Comparison of ENCODE assay signal across 10 cellular contexts in the genomic region with DNA sequence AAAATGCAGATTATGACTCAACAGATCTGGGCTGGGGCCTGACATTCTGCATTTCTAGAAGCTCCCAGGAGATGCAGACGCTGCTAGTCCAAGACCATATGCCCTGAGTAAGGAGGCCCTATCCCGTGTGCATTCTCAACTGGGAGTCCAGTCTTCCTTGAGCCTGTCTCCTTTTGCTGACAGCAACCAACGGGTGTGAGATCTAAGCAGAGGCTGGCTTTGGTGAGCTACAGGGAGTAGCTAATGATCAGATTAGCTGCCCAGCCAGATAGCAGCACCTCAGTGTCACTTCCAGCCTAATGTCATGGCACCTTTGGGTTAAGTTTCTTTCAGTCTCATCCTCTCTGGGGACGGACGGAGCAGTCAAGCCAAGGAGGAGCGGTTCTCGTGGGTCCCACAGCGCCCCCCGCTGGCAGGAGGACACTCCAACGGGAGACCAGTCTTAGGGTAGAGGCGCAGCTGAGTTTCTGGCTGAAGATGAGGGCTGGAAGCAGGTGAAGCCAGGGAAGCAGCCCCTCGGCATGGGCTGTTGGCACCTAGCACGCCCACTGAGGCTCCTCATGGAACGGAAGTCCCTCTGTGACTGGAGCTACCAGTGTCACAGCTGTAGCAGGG.
DNase-seq lines count a peak whose midpoint lies in the region; ATAC-seq and TF ChIP-seq lines count a peak whose summit lies in the region.
"Had no signal": no experiment of that assay in that cellular context is flagged by ENCODE, and none has a peak within 500 bp of the region (broad histone marks: within the 10 kb centered on the region; RNA-seq: fewer than 3 reads in every experiment).

No MANE protein-coding gene starts in this region.

- peaks cover 1% of the 10 kb centered on the region for H3K4me1 Mint-ChIP-seq in activated naive CD8-positive, alpha-beta T cell treated with anti-CD3 and anti-CD28 coated beads for 36 hours
- peaks cover 60% of the 10 kb centered on the region for H3K4me1 Mint-ChIP-seq in nephron progenitor cell
- H3K4me1 Mint-ChIP-seq in effector memory CD8-positive, alpha-beta T cell (ENCODE audit: low read depth in 2 of 2), result no peaks in the 10 kb centered on the region

- peak overlapping the region; percentile 20; the same call in 1 of the 2 replicates for H3K4me3 ChIP-seq in DOHH2 (ENCODE audit: low read length)
- H3K4me3 ChIP-seq in HEK293 (ENCODE audit: low read depth, low read length), result no peak overlapping the region
- no peak overlapping the region for H3K4me3 ChIP-seq in heart right ventricle

- ATAC-seq in HG02571 (IDR thresholded peaks at IDR 0.05; ENCODE audit: unreplicated experiment) (no peak), heart right ventricle (no peak)
- no peak for ATAC-seq in effector memory CD8-positive, alpha-beta T cell (replicated peaks)

- H3K36me3 Mint-ChIP-seq in activated naive CD8-positive, alpha-beta T cell treated with anti-CD3 and anti-CD28 coated beads for 36 hours, result no peaks in the 10 kb centered on the region
- no peaks in the 10 kb centered on the region for H3K36me3 Mint-ChIP-seq in nephron progenitor cell (ENCODE audit: low read depth)
- H3K36me3 Mint-ChIP-seq in effector memory CD8-positive, alpha-beta T cell (ENCODE audit: insufficient read depth), result no peaks in the 10 kb centered on the region

- H3K79me2 ChIP-seq in DOHH2 (ENCODE audit: control insufficient read depth, low read length), result no peaks in the 10 kb centered on the region

- H3K9me3 ChIP-seq in DOHH2 (ENCODE audit: control insufficient read depth, insufficient read depth, low read length) (no peaks in the 10 kb centered on the region), HEK293 (ENCODE audit: control insufficient read depth, insufficient read depth, low read depth, low read length) (no peaks in the 10 kb centered on the region), heart right ventricle (no peaks in the 10 kb centered on the region)

- TF ChIP-seq CTCF in DOHH2 (IDR thresholded peaks at IDR 0.05; ENCODE audit: low read depth, low read length, poor library complexity, severe bottlenecking), result peak; percentile 88
- TF ChIP-seq CTCF in HEK293 (tag by site-specific recombination; IDR thresholded peaks at IDR 0.05), result peak; percentile 19; the same call in 1 of the 2 replicates
- peak; percentile 40 for TF ChIP-seq CTCF in nephron progenitor cell (IDR thresholded peaks at IDR 0.05)
- peak in 4 of 9 donors; percentile 8 to 29 (median 17) for TF ChIP-seq CTCF in heart right ventricle (IDR thresholded peaks at IDR 0.05)

- H3K9me2 ChIP-seq in DOHH2 (replicated peaks; ENCODE audit: control insufficient read depth, low read length), result no peaks in the 10 kb centered on the region

- CTCF ChIA-PET in HEK293 (lab: Yijun Ruan, JAX), result interaction anchor here (0.7 to 2.8 kb wide), 14 partner anchors 8 to 253 kb away, joined by 3 to 16 read pairs (median 3); no protein-coding TSS in a partner anchor

- POLR2A ChIA-PET in HEK293 (lab: Yijun Ruan, JAX), result interaction anchor here (0.7 kb wide), 1 partner anchor 23 kb away, joined by 3 read pairs; no protein-coding TSS in a partner anchor

- DNase-seq in activated naive CD8-positive, alpha-beta T cell treated with anti-CD3 and anti-CD28 coated beads for 36 hours, result peak; percentile 5
- DNase-seq in nephron progenitor cell (peak; percentile 44), heart right ventricle (no peak)
- no peak for DNase-seq in activated CD4-positive, CD25-positive, alpha-beta regulatory T cell (lab: John Stamatoyannopoulos, UW)
- DNase-seq in effector memory CD8-positive, alpha-beta T cell, result no peak
- DNase-seq: left cardiac atrium, NCI-H187 treated with DMSO at 0.1 percent for 48 hours had no signal

- H3K4me1 ChIP-seq in DOHH2 (ENCODE audit: control insufficient read depth, low read length), result peaks cover 15% of the 10 kb centered on the region
- no peaks in the 10 kb centered on the region; the same call in 1 of the 2 replicates for H3K4me1 ChIP-seq in HEK293 (ENCODE audit: control insufficient read depth, insufficient read depth, low read length)
- peaks cover 0 to 37% (median 18%) of the 10 kb centered on the region in 9 donors for H3K4me1 ChIP-seq in heart right ventricle

- intact Hi-C loops in heart right ventricle (cut with DNase I), result no loop called here

- no peak overlapping the region for H3K4me3 Mint-ChIP-seq in activated naive CD8-positive, alpha-beta T cell treated with anti-CD3 and anti-CD28 coated beads for 36 hours
- H3K4me3 Mint-ChIP-seq in nephron progenitor cell, result no peak overlapping the region
- H3K4me3 Mint-ChIP-seq in effector memory CD8-positive, alpha-beta T cell, result no peak overlapping the region

- H4K20me1 ChIP-seq in DOHH2 (ENCODE audit: control insufficient read depth, insufficient read depth, low read depth, low read length), result no peaks in the 10 kb centered on the region

- no peaks in the 10 kb centered on the region for H3F3A ChIP-seq in DOHH2 (ENCODE audit: control insufficient read depth, insufficient read depth)

- no peak overlapping the region for H3K27ac Mint-ChIP-seq in activated naive CD8-positive, alpha-beta T cell treated with anti-CD3 and anti-CD28 coated beads for 36 hours
- peak overlapping the region; percentile 3 for H3K27ac Mint-ChIP-seq in nephron progenitor cell
- no peak overlapping the region for H3K27ac Mint-ChIP-seq in effector memory CD8-positive, alpha-beta T cell

- WGBS in heart right ventricle, 2 donors, result 59 to 61% methylated on average over 14 of the region's 14 CpGs

- peaks cover 16% of the 10 kb centered on the region for H3K27me3 Mint-ChIP-seq in activated naive CD8-positive, alpha-beta T cell treated with anti-CD3 and anti-CD28 coated beads for 36 hours
- no peaks in the 10 kb centered on the region for H3K27me3 Mint-ChIP-seq in nephron progenitor cell (ENCODE audit: low read depth, poor library complexity)
- H3K27me3 Mint-ChIP-seq in effector memory CD8-positive, alpha-beta T cell, result peaks cover 40 to 71% of the 10 kb centered on the region in 2 donors

- H3K27me3 ChIP-seq in DOHH2 (ENCODE audit: control insufficient read depth, low read length), result no peaks in the 10 kb centered on the region
- H3K27me3 ChIP-seq in heart right ventricle, result peaks cover 0 to 18% (median 14%) of the 10 kb centered on the region in 7 donors

- H3K9me3 Mint-ChIP-seq in activated naive CD8-positive, alpha-beta T cell treated with anti-CD3 and anti-CD28 coated beads for 36 hours, result no peaks in the 10 kb centered on the region
- H3K9me3 Mint-ChIP-seq in nephron progenitor cell, result peaks cover 8% of the 10 kb centered on the region
- H3K9me3 Mint-ChIP-seq in effector memory CD8-positive, alpha-beta T cell, result no peaks in the 10 kb centered on the region

- H3K27ac ChIP-seq in DOHH2 (ENCODE audit: low read depth, low read length) (no peak overlapping the region), HEK293 (ENCODE audit: extremely low read depth, low read depth, low read length) (no peak overlapping the region), heart right ventricle (no peak overlapping the region)

- H3K36me3 ChIP-seq in DOHH2 (ENCODE audit: control insufficient read depth, low read length) (no peaks in the 10 kb centered on the region), HEK293 (ENCODE audit: control insufficient read depth in 2 of 2, insufficient read depth in 1 of 2, low read length in 2 of 2) (no peaks in the 10 kb centered on the region), heart right ventricle (no peaks in the 10 kb centered on the region)

- peak overlapping the region; percentile 43 for H3K4me2 ChIP-seq in DOHH2 (ENCODE audit: low read length)

TF ChIP-seq in HEK293, 187 proteins besides CTCF, POLR2A, EP300 and RAD21:
- TF ChIP-seq, protein P1, sequence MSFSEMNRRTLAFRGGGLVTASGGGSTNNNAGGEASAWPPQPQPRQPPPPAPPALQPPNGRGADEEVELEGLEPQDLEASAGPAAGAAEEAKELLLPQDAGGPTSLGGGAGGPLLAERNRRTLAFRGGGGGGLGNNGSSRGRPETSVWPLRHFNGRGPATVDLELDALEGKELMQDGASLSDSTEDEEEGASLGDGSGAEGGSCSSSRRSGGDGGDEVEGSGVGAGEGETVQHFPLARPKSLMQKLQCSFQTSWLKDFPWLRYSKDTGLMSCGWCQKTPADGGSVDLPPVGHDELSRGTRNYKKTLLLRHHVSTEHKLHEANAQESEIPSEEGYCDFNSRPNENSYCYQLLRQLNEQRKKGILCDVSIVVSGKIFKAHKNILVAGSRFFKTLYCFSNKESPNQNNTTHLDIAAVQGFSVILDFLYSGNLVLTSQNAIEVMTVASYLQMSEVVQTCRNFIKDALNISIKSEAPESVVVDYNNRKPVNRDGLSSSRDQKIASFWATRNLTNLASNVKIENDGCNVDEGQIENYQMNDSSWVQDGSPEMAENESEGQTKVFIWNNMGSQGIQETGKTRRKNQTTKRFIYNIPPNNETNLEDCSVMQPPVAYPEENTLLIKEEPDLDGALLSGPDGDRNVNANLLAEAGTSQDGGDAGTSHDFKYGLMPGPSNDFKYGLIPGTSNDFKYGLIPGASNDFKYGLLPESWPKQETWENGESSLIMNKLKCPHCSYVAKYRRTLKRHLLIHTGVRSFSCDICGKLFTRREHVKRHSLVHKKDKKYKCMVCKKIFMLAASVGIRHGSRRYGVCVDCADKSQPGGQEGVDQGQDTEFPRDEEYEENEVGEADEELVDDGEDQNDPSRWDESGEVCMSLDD (tag by site-specific recombination; IDR thresholded peaks at IDR 0.05), result no peak
- TF ChIP-seq, protein P2, sequence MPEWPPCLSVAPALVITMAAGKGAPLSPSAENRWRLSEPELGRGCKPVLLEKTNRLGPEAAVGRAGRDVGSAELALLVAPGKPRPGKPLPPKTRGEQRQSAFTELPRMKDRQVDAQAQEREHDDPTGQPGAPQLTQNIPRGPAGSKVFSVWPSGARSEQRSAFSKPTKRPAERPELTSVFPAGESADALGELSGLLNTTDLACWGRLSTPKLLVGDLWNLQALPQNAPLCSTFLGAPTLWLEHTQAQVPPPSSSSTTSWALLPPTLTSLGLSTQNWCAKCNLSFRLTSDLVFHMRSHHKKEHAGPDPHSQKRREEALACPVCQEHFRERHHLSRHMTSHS (tag by site-specific recombination; IDR thresholded peaks at IDR 0.05), result no peak
- 0 out of 2 replicates have a peak, but pooled peaks have one; percentile 6 for TF ChIP-seq ZNF654 (tag by site-specific recombination; IDR thresholded peaks at IDR 0.05; ENCODE audit: low read depth)

Comparison
In these comparisons a context has a peak if more than half of its experiments do, and no peak if none do; other contexts are left out.
1. DNase-seq: peak in activated naive CD8-positive, alpha-beta T cell treated with anti-CD3 and anti-CD28 coated beads for 36 hours (single experiment) and nephron progenitor cell (single experiment); none in activated CD4-positive, CD25-positive, alpha-beta regulatory T cell (0 of 4), effector memory CD8-positive, alpha-beta T cell (0 of 3) and heart right ventricle (0 of 2).